In the genomic region with DNA sequence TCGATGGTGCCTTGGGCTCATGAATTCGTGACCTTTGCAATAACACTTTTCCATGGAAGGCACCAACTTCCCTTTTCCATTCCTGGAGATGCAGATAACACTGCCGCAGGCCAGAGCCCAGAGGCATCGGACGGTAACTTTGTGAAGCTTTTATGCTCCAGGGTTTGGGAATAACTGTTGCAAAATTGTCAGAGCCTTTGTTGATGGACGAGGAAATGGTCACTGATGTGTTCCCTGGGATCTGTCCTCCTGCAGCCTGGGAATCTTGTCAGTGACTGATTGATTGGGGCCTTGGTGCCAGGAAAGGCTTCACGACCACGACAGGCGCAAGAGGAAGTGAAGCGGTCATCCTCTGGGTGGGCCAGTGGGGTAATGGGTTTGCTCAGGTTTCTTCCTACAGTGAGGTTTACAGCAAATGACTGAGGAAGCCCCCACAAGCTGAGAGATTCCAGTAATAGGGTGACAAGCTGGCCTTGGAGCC, we compare ENCODE assay signal across 1 cellular context.
TF ChIP-seq lines count a peak whose summit lies in the region.

No MANE protein-coding gene starts in this region.

TF ChIP-seq in GM23338, 12 proteins besides CTCF, POLR2A, EP300 and RAD21 (continued from another document):
- TF ChIP-seq, protein P1, sequence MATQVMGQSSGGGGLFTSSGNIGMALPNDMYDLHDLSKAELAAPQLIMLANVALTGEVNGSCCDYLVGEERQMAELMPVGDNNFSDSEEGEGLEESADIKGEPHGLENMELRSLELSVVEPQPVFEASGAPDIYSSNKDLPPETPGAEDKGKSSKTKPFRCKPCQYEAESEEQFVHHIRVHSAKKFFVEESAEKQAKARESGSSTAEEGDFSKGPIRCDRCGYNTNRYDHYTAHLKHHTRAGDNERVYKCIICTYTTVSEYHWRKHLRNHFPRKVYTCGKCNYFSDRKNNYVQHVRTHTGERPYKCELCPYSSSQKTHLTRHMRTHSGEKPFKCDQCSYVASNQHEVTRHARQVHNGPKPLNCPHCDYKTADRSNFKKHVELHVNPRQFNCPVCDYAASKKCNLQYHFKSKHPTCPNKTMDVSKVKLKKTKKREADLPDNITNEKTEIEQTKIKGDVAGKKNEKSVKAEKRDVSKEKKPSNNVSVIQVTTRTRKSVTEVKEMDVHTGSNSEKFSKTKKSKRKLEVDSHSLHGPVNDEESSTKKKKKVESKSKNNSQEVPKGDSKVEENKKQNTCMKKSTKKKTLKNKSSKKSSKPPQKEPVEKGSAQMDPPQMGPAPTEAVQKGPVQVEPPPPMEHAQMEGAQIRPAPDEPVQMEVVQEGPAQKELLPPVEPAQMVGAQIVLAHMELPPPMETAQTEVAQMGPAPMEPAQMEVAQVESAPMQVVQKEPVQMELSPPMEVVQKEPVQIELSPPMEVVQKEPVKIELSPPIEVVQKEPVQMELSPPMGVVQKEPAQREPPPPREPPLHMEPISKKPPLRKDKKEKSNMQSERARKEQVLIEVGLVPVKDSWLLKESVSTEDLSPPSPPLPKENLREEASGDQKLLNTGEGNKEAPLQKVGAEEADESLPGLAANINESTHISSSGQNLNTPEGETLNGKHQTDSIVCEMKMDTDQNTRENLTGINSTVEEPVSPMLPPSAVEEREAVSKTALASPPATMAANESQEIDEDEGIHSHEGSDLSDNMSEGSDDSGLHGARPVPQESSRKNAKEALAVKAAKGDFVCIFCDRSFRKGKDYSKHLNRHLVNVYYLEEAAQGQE (IDR thresholded peaks at IDR 0.05; ENCODE audit: unreplicated experiment): no peak
TF ChIP-seq in GM23338: peak in this region for 0.
